In genomic region chr14:90721619-90722305, GRCh38 we compare ENCODE assay signal across 17 cellular contexts.
DNase-seq lines count a peak whose midpoint lies in the region; ATAC-seq, FAIRE-seq and TF ChIP-seq lines count a peak whose summit lies in the region.
"Had no signal": no experiment of that assay in that cellular context is flagged by ENCODE, and none has a peak within 500 bp of the region (broad histone marks: within the 10 kb centered on the region; RNA-seq: fewer than 3 reads in every experiment).

No MANE protein-coding gene starts in this region.

- no peak overlapping the region for H3K27ac Mint-ChIP-seq in activated CD8-positive, alpha-beta T cell treated with anti-CD3 and anti-CD28 coated beads for 36 hours
- no peak overlapping the region for H3K27ac Mint-ChIP-seq in activated CD8-positive, alpha-beta T cell treated with anti-CD3 and anti-CD28 coated beads, Interleukin-2, amount 10 ng/mL, durations not matched to agents 7 days and 5 days
- no peak overlapping the region for H3K27ac Mint-ChIP-seq in endothelial cell (ENCODE audit: unreplicated experiment)
- H3K27ac Mint-ChIP-seq: CD8-positive, alpha-beta T cell had no signal

- FAIRE-seq in bronchial epithelial cell (lab: Jason Lieb, UNC) = no peak
- FAIRE-seq: colon, keratinocyte had no signal

- H3K79me2 ChIP-seq in OCI-LY3 (ENCODE audit: low read length) = no peaks in the 10 kb centered on the region

- TF ChIP-seq CTCF in activated CD8-positive, alpha-beta T cell treated with anti-CD3 and anti-CD28 coated beads for 36 hours (IDR thresholded peaks at IDR 0.05) = no peak
- no peak for TF ChIP-seq CTCF in OCI-LY3 (IDR thresholded peaks at IDR 0.05; ENCODE audit: low read depth, low read length)
- no peak for TF ChIP-seq CTCF in bronchial epithelial cell (IDR thresholded peaks at IDR 0.05; ENCODE audit: insufficient read depth, low read length, severe bottlenecking)
- no peak for TF ChIP-seq CTCF in endothelial cell (IDR thresholded peaks at IDR 0.05; ENCODE audit: unreplicated experiment)

- H3K27me3 Mint-ChIP-seq in activated CD8-positive, alpha-beta T cell treated with anti-CD3 and anti-CD28 coated beads for 36 hours = no peaks in the 10 kb centered on the region
- H3K27me3 Mint-ChIP-seq in activated CD8-positive, alpha-beta T cell treated with anti-CD3 and anti-CD28 coated beads, Interleukin-2, amount 10 ng/mL, durations not matched to agents 7 days and 5 days (ENCODE audit: low read depth) = peaks cover 6% of the 10 kb centered on the region
- H3K27me3 Mint-ChIP-seq in endothelial cell (ENCODE audit: unreplicated experiment) = no peaks in the 10 kb centered on the region

- H3K27me3 ChIP-seq in OCI-LY3 (ENCODE audit: low read depth, low read length) (no peaks in the 10 kb centered on the region), bronchial epithelial cell (ENCODE audit: control insufficient read depth, insufficient read depth, low read length) (no peaks in the 10 kb centered on the region)

- H3K4me1 ChIP-seq in OCI-LY3 (ENCODE audit: low read length) = peaks cover 18% of the 10 kb centered on the region

- H3K27ac ChIP-seq in OCI-LY3 (ENCODE audit: low read length) = no peak overlapping the region

- no peak overlapping the region for H2AFZ ChIP-seq in OCI-LY3 (ENCODE audit: low read depth, low read length)

- intact Hi-C loops in activated CD8-positive, alpha-beta T cell treated with anti-CD3 and anti-CD28 coated beads for 36 hours (cut with micrococcal nuclease) = no loop called here
- intact Hi-C loops in left ventricle myocardium superior (cut with micrococcal nuclease) = no loop called here

- H3K4me1 Mint-ChIP-seq in activated CD8-positive, alpha-beta T cell treated with anti-CD3 and anti-CD28 coated beads for 36 hours (ENCODE audit: low read depth) = peaks cover 6% of the 10 kb centered on the region
- H3K4me1 Mint-ChIP-seq in activated CD8-positive, alpha-beta T cell treated with anti-CD3 and anti-CD28 coated beads, Interleukin-2, amount 10 ng/mL, durations not matched to agents 7 days and 5 days (ENCODE audit: low read depth) = no peaks in the 10 kb centered on the region
- H3K4me1 Mint-ChIP-seq in endothelial cell (ENCODE audit: unreplicated experiment) = peaks cover 20% of the 10 kb centered on the region

- H3K36me3 ChIP-seq in OCI-LY3 (replicated peaks; ENCODE audit: low read depth, low read length) = no peaks in the 10 kb centered on the region
- no peaks in the 10 kb centered on the region for H3K36me3 ChIP-seq in bronchial epithelial cell (ENCODE audit: control insufficient read depth, insufficient read depth, low read length)

- no peaks in the 10 kb centered on the region for H3K36me3 Mint-ChIP-seq in activated CD8-positive, alpha-beta T cell treated with anti-CD3 and anti-CD28 coated beads for 36 hours (ENCODE audit: low read depth)
- no peaks in the 10 kb centered on the region for H3K36me3 Mint-ChIP-seq in activated CD8-positive, alpha-beta T cell treated with anti-CD3 and anti-CD28 coated beads, Interleukin-2, amount 10 ng/mL, durations not matched to agents 7 days and 5 days (ENCODE audit: low read depth)
- H3K36me3 Mint-ChIP-seq in endothelial cell (ENCODE audit: low read depth, unreplicated experiment) = no peaks in the 10 kb centered on the region
- H3K36me3 Mint-ChIP-seq: CD8-positive, alpha-beta T cell had no signal

- peak overlapping the region; percentile 49 for H3K4me2 ChIP-seq in OCI-LY3 (ENCODE audit: low read length)

- H3K9me3 ChIP-seq in OCI-LY3 (ENCODE audit: insufficient read depth, low read length) = no peaks in the 10 kb centered on the region

- H3K9me3 Mint-ChIP-seq in activated CD8-positive, alpha-beta T cell treated with anti-CD3 and anti-CD28 coated beads for 36 hours = no peaks in the 10 kb centered on the region
- no peaks in the 10 kb centered on the region for H3K9me3 Mint-ChIP-seq in activated CD8-positive, alpha-beta T cell treated with anti-CD3 and anti-CD28 coated beads, Interleukin-2, amount 10 ng/mL, durations not matched to agents 7 days and 5 days (ENCODE audit: insufficient read depth)
- no peaks in the 10 kb centered on the region for H3K9me3 Mint-ChIP-seq in endothelial cell (ENCODE audit: unreplicated experiment)
- H3K9me3 Mint-ChIP-seq: activated T-cell treated with anti-CD3 and anti-CD28 coated beads, Interleukin-2, amount 50 U/mL, for 4 hours; CD8-positive, alpha-beta T cell had no signal

- no peak for ATAC-seq in activated CD8-positive, alpha-beta T cell treated with anti-CD3 and anti-CD28 coated beads for 36 hours
- no peak for ATAC-seq in activated CD8-positive, alpha-beta T cell treated with anti-CD3 and anti-CD28 coated beads, Interleukin-2, amount 10 ng/mL, durations not matched to agents 7 days and 5 days
- ATAC-seq in GM21619 (IDR thresholded peaks at IDR 0.05; ENCODE audit: unreplicated experiment) = no peak
- ATAC-seq in left ventricle myocardium superior = no peak
- ATAC-seq: CD8-positive, alpha-beta T cell had no signal

- peak; percentile 12 for DNase-seq in activated CD8-positive, alpha-beta T cell treated with anti-CD3 and anti-CD28 coated beads for 36 hours
- DNase-seq in activated CD8-positive, alpha-beta T cell treated with anti-CD3 and anti-CD28 coated beads, Interleukin-2, amount 10 ng/mL, durations not matched to agents 7 days and 5 days = no peak
- DNase-seq in bronchial epithelial cell (ENCODE audit: low read depth) (peak; percentile 27), skeletal muscle cell (ENCODE audit: low read depth) (peak; percentile 19), endothelial cell (ENCODE audit: low spot score) (no peak), left ventricle myocardium superior (no peak)
- DNase-seq: activated CD4-positive, CD25-positive, alpha-beta regulatory T cell treated with anti-CD3 and anti-CD28 coated beads, Interleukin-2, amount 50 U/mL, for 72 hours; activated T-cell treated with anti-CD3 and anti-CD28 coated beads, Interleukin-2, amount 50 U/mL, for 4 hours; amygdala; CD8-positive, alpha-beta T cell; KG1; NCI-H1436; substantia nigra had no signal

- H4K20me1 ChIP-seq in OCI-LY3 (ENCODE audit: insufficient read depth, low read length) = no peaks in the 10 kb centered on the region

- POLR2A ChIA-PET in activated CD8-positive, alpha-beta T cell treated with anti-CD3 and anti-CD28 coated beads for 36 hours (lab: Charles Lee) = no interaction called here
- POLR2A ChIA-PET in activated CD8-positive, alpha-beta T cell treated with anti-CD3 and anti-CD28 coated beads, Interleukin-2, amount 10 ng/mL, durations not matched to agents 7 days and 5 days (lab: Charles Lee) = no interaction called here

- H3K9ac ChIP-seq in OCI-LY3 (ENCODE audit: low read length) = no peak overlapping the region

- H3K4me3 ChIP-seq in OCI-LY3 (ENCODE audit: low read length) (no peak overlapping the region), bronchial epithelial cell (ENCODE audit: low read depth, low read length) (no peak overlapping the region), skeletal muscle cell (ENCODE audit: low read depth, low read length) (no peak overlapping the region)

- no peak overlapping the region for H3K4me3 Mint-ChIP-seq in activated CD8-positive, alpha-beta T cell treated with anti-CD3 and anti-CD28 coated beads for 36 hours
- no peak overlapping the region for H3K4me3 Mint-ChIP-seq in activated CD8-positive, alpha-beta T cell treated with anti-CD3 and anti-CD28 coated beads, Interleukin-2, amount 10 ng/mL, durations not matched to agents 7 days and 5 days
- H3K4me3 Mint-ChIP-seq in endothelial cell (ENCODE audit: unreplicated experiment) = no peak overlapping the region
- H3K4me3 Mint-ChIP-seq: activated T-cell treated with anti-CD3 and anti-CD28 coated beads, Interleukin-2, amount 50 U/mL, for 4 hours; CD8-positive, alpha-beta T cell had no signal

- CTCF ChIA-PET in activated CD8-positive, alpha-beta T cell treated with anti-CD3 and anti-CD28 coated beads for 36 hours (lab: Charles Lee) = interaction anchor here (1.0 to 2.2 kb wide), 3 partner anchors 24 to 415 kb away, joined by 3 to 8 read pairs (median 3); no protein-coding TSS in a partner anchor
- CTCF ChIA-PET in activated CD8-positive, alpha-beta T cell treated with anti-CD3 and anti-CD28 coated beads, Interleukin-2, amount 10 ng/mL, durations not matched to agents 7 days and 5 days (lab: Charles Lee) = no interaction called here

Comparison
In these comparisons a context has a peak if more than half of its experiments do, and no peak if none do; other contexts are left out.
1. DNase-seq: peak in activated CD8-positive, alpha-beta T cell treated with anti-CD3 and anti-CD28 coated beads for 36 hours (single experiment), bronchial epithelial cell (single experiment) and skeletal muscle cell (single experiment); none in activated CD8-positive, alpha-beta T cell treated with anti-CD3 and anti-CD28 coated beads, Interleukin-2, amount 10 ng/mL, durations not matched to agents 7 days and 5 days (single experiment), endothelial cell (single experiment) and left ventricle myocardium superior (single experiment).